In genomic region chr17:82492647-82493516, GRCh38 we compare ENCODE assay signal across 11 cellular contexts. TPM values are rescaled to one million over a fixed set of nuclear protein-coding genes. Genes with fewer than 3 reads are reported as not detected.
DNase-seq lines count a peak whose midpoint lies in the region; ATAC-seq and TF ChIP-seq lines count a peak whose summit lies in the region.
"Had no signal": no experiment of that assay in that cellular context is flagged by ENCODE, and none has a peak within 500 bp of the region (broad histone marks: within the 10 kb centered on the region; RNA-seq: fewer than 3 reads in every experiment).

No MANE protein-coding gene starts in this region.

- CTCF ChIA-PET in T-cell (lab: Charles Lee): interaction anchor here in 1 of 2 donors (0.7 kb wide), 1 partner anchor 1795 kb away, joined by 4 read pairs; no protein-coding TSS in a partner anchor

- H3K27ac Mint-ChIP-seq in activated CD4-positive, alpha-beta T cell treated with anti-CD3 and anti-CD28 coated beads, Interleukin-2, amount 10 ng/mL, durations not matched to agents 24 days and 14 days: peak overlapping the region; percentile 51
- H3K27ac Mint-ChIP-seq in T-cell: peak overlapping the region; percentile 19 to 44

- H3K36me3 Mint-ChIP-seq in activated CD4-positive, alpha-beta T cell treated with anti-CD3 and anti-CD28 coated beads, Interleukin-2, amount 10 ng/mL, durations not matched to agents 24 days and 14 days (ENCODE audit: low read depth): peaks cover 15% of the 10 kb centered on the region
- H3K36me3 Mint-ChIP-seq in T-cell: peaks cover 2% of the 10 kb centered on the region

- H3K4me3 Mint-ChIP-seq in activated CD4-positive, alpha-beta T cell treated with anti-CD3 and anti-CD28 coated beads, Interleukin-2, amount 10 ng/mL, durations not matched to agents 24 days and 14 days: no peak overlapping the region
- H3K4me3 Mint-ChIP-seq in T-cell: no peak overlapping the region

- H3K27me3 ChIP-seq in thoracic aorta (replicated peaks; ENCODE audit: insufficient read depth): no peaks in the 10 kb centered on the region
- H3K27me3 ChIP-seq in colonic mucosa: no peaks in the 10 kb centered on the region

- H3K4me1 ChIP-seq in thoracic aorta (ENCODE audit: control insufficient read depth in 1 of 2, low read depth in 2 of 2) (peaks cover 7 to 49% of the 10 kb centered on the region in 2 donors), colonic mucosa (peaks cover 9% of the 10 kb centered on the region)

- POLR2A ChIA-PET in T-cell (lab: Charles Lee): no interaction called here

- TF ChIP-seq CTCF in fibroblast of mammary gland (conservative IDR thresholded peaks at IDR 0.05; ENCODE audit: control insufficient read depth, insufficient read depth, low read depth, low read length) (no peak), thoracic aorta (IDR thresholded peaks at IDR 0.05) (no peak), colonic mucosa (IDR thresholded peaks at IDR 0.05) (no peak)

- H3K36me3 ChIP-seq in thoracic aorta (peaks cover 1% of the 10 kb centered on the region), colonic mucosa (no peaks in the 10 kb centered on the region)

- intact Hi-C loops in activated CD4-positive, alpha-beta T cell treated with anti-CD3 and anti-CD28 coated beads, Interleukin-2, amount 10 ng/mL, durations not matched to agents 24 days and 14 days (cut with micrococcal nuclease): loop anchor here (5.0 kb wide), 1 partner anchor 59 kb away; no protein-coding TSS in a partner anchor
- intact Hi-C loops in colonic mucosa (cut with DNase I): no loop called here

- H3K9me3 Mint-ChIP-seq in activated CD4-positive, alpha-beta T cell treated with anti-CD3 and anti-CD28 coated beads, Interleukin-2, amount 10 ng/mL, durations not matched to agents 24 days and 14 days: no peaks in the 10 kb centered on the region
- H3K9me3 Mint-ChIP-seq in T-cell: no peaks in the 10 kb centered on the region

- H3K9ac ChIP-seq in colonic mucosa (ENCODE audit: low read depth in 2 of 2, low read length in 2 of 2): no peak overlapping the region

- H3K9me3 ChIP-seq in thoracic aorta (no peaks in the 10 kb centered on the region), colonic mucosa (no peaks in the 10 kb centered on the region)

- ATAC-seq in T-cell (replicated peaks in 1 of 4) (no peak), thoracic aorta (ENCODE audit: insufficient number of reproducible peaks, low FRiP score, low read depth) (no peak)

- H3K4me3 ChIP-seq in fibroblast of mammary gland (ENCODE audit: control insufficient read depth, low read depth, low read length): no peak overlapping the region
- no peak overlapping the region for H3K4me3 ChIP-seq in thoracic aorta
- H3K4me3 ChIP-seq in colonic mucosa: no peak overlapping the region

- no peak for DNase-seq in activated CD4-positive, alpha-beta T cell treated with anti-CD3 and anti-CD28 coated beads, Interleukin-2, amount 10 ng/mL, durations not matched to agents 24 days and 14 days
- DNase-seq in activated CD4-positive, alpha-beta T cell treated with anti-CD3 and anti-CD28 coated beads for 48 hours: no peak
- DNase-seq in T-cell (no peak), fibroblast of mammary gland (ENCODE audit: low read depth) (peak; percentile 84), thoracic aorta (ENCODE audit: low spot score) (no peak), NCI-H2227 treated with DMSO at 0.1 percent for 48 hours (lab: John Stamatoyannopoulos, UW) (no peak), CD1c-positive myeloid dendritic cell (ENCODE audit: extremely low spot score) (no peak), colonic mucosa (no peak)
- DNase-seq: activated effector memory CD4-positive, alpha-beta T cell treated with anti-CD3 and anti-CD28 coated beads, Interleukin-2, amount 50 U/mL, for 16 hours; NCI-H2107; Right ventricle myocardium superior had no signal

- H3K4me1 Mint-ChIP-seq in activated CD4-positive, alpha-beta T cell treated with anti-CD3 and anti-CD28 coated beads, Interleukin-2, amount 10 ng/mL, durations not matched to agents 24 days and 14 days: peaks cover 15% of the 10 kb centered on the region
- H3K4me1 Mint-ChIP-seq in T-cell: peaks cover 13 to 21% (median 15%) of the 10 kb centered on the region in 3 donors

- peak overlapping the region; percentile 65 to 75 for H3K27ac ChIP-seq in thoracic aorta
- H3K27ac ChIP-seq in colonic mucosa: no peak overlapping the region

- H3K27me3 Mint-ChIP-seq in activated CD4-positive, alpha-beta T cell treated with anti-CD3 and anti-CD28 coated beads, Interleukin-2, amount 10 ng/mL, durations not matched to agents 24 days and 14 days: no peaks in the 10 kb centered on the region
- peaks cover 0 to 3% of the 10 kb centered on the region in 2 donors for H3K27me3 Mint-ChIP-seq in T-cell

RNA-seq across cellular contexts. Expression of gene FOXK2, which starts 26.6 kb away (rescaled TPM):
- 92.6 and 97.4 TPM in 2 replicates for total RNA-seq in activated CD4-positive, alpha-beta T cell treated with anti-CD3 and anti-CD28 coated beads, Interleukin-2, amount 10 ng/mL, durations not matched to agents 24 days and 14 days
- total RNA-seq in T-cell (10 to 100 TPM; 45.8 to 65.5 (median 61.9) TPM), thoracic aorta (10 to 100 TPM; 34.8 to 85.1 TPM), colonic mucosa (10 to 100 TPM; 34.8 to 44.5 TPM)

RNA-seq across cellular contexts. Expression of gene NARF, which starts 34.3 kb away (rescaled TPM):
- total RNA-seq in activated CD4-positive, alpha-beta T cell treated with anti-CD3 and anti-CD28 coated beads, Interleukin-2, amount 10 ng/mL, durations not matched to agents 24 days and 14 days: 99.7 and 101 TPM in 2 replicates
- 100 to 1,000 TPM in 3 of 5 donors, 10 to 100 TPM in 2; 85.7 to 113 (median 101) TPM for total RNA-seq in T-cell
- 10 to 100 TPM; 77.0 to 86.8 TPM for total RNA-seq in thoracic aorta
- total RNA-seq in colonic mucosa: 10 to 100 TPM; 68.7 to 75.5 TPM

RNA-seq across cellular contexts. Expression of gene CYBC1, which starts 42.3 kb away (rescaled TPM):
- 256 and 268 TPM in 2 replicates for total RNA-seq in activated CD4-positive, alpha-beta T cell treated with anti-CD3 and anti-CD28 coated beads, Interleukin-2, amount 10 ng/mL, durations not matched to agents 24 days and 14 days
- total RNA-seq in T-cell (100 to 1,000 TPM; 148 to 274 (median 262) TPM), thoracic aorta (100 to 1,000 TPM in 1 of 2 donors, 10 to 100 TPM in 1; 84.6 to 178 TPM), colonic mucosa (10 to 100 TPM; 58.4 to 79.0 TPM)
